In the genomic region with DNA sequence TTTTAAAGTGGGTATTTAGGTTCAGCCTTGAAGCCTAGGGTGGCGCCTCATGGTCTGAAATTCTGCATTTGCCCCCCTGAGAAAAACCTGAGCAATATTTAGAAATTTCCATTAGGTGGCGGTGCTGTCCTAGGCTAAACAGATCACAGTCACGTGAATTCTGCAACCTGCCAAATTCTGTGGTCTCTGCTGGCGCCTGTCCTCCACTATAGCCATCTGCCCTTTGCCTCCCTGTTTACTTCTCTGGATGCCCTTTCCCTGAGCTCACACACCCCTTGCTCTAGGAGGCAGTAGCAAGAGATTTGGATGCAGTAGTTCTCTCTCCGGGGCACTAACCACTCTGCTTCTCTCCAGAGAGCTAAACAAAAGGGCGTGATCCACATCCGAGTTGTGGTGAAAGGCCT, we compare ENCODE assay signal across 9 cellular contexts. TPM values are rescaled to one million over a fixed set of nuclear protein-coding genes. Genes with fewer than 3 reads are reported as not detected.
DNase-seq lines count a peak whose midpoint lies in the region; ATAC-seq, FAIRE-seq and TF ChIP-seq lines count a peak whose summit lies in the region.
"Had no signal": no experiment of that assay in that cellular context is flagged by ENCODE, and none has a peak within 500 bp of the region (broad histone marks: within the 10 kb centered on the region; RNA-seq: fewer than 3 reads in every experiment).

No MANE protein-coding gene starts in this region.

- FAIRE-seq in K562 (lab: Jason Lieb, UNC) (peak; percentile 87), islet of Langerhans (lab: Jason Lieb, UNC) (peak; percentile 76)

- no peaks in the 10 kb centered on the region for H3K27me3 ChIP-seq in K562 (ENCODE audit: control insufficient read depth in 2 of 2, insufficient read depth in 2 of 2, low read length in 2 of 2)
- no peaks in the 10 kb centered on the region for H3K27me3 ChIP-seq in tibial artery

- DNase-seq in D341Med (ENCODE audit: low spot score) (peak; percentile 77), NCI-H446 (lab: John Stamatoyannopoulos, UW) (peak; percentile 37 to 73), K562 (ENCODE audit: extremely low read depth in 1 of 4, low spot score in 3 of 4) (peak; percentile 59 to 68 (median 64)), tibial artery (no peak), CD14-positive monocyte (ENCODE audit: low spot score) (no peak)
- DNase-seq in activated naive CD4-positive, alpha-beta T cell treated with anti-CD3 and anti-CD28 coated beads, Interleukin-2, amount 50 U/mL, for 16 hours, result no peak

- H3K36me3 ChIP-seq in K562 (ENCODE audit: control insufficient read depth, insufficient read depth, low read length), result peaks cover 56% of the 10 kb centered on the region
- H3K36me3 ChIP-seq in tibial artery, result peaks cover 14 to 96% (median 48%) of the 10 kb centered on the region in 3 donors

- H3K27ac Mint-ChIP-seq in CD14-positive monocyte, result peak overlapping the region in 1 of 7 donors; percentile 77
- H3K27ac Mint-ChIP-seq: T-helper 1 cell treated with Interleukin-12 subunit alpha and Interleukin-12 subunit beta and Interleukin-4 antibody, amounts not matched to agents 30 μg/mL and 1 μg/mL, for 36 hours had no signal

- POLR2A ChIA-PET in K562 (lab: Yijun Ruan, JAX), result no interaction called here

- 57% methylated on average over 7 of the region's 7 CpGs for WGBS in K562 (ENCODE audit: insufficient coverage, low coverage, missing lambda C conversion rate)

- H3K9me3 ChIP-seq in K562 (replicated peaks; ENCODE audit: control insufficient read depth, insufficient read depth, low read depth, low read length), result no peaks in the 10 kb centered on the region
- no peaks in the 10 kb centered on the region for H3K9me3 ChIP-seq in tibial artery

- H3K27ac ChIP-seq in K562 (ENCODE audit: extremely low read depth, low read depth, low read length) (no peak overlapping the region), tibial artery (no peak overlapping the region)

- TF ChIP-seq CTCF in K562 (IDR thresholded peaks at IDR 0.05 in 2 of 3, conservative IDR thresholded peaks at IDR 0.05 in 1 of 3; ENCODE audit: insufficient read depth in 2 of 3, low read depth in 1 of 3, low read length in 3 of 3) (peak; percentile 76 to 85 (median 79)), tibial artery (IDR thresholded peaks at IDR 0.05) (peak; percentile 26 to 40), CD14-positive monocyte (IDR thresholded peaks at IDR 0.05) (no peak)

- no peaks in the 10 kb centered on the region for H3K9me1 ChIP-seq in K562 (ENCODE audit: control insufficient read depth, insufficient read depth, low read length)

- H4K20me1 ChIP-seq in K562 (replicated peaks; ENCODE audit: control insufficient read depth, insufficient read depth, low read length), result no peaks in the 10 kb centered on the region

- intact Hi-C loops in K562 (cut with micrococcal nuclease) (loop anchor here (1.0 to 2.0 kb wide), 3 partner anchors 138 to 358 kb away; no protein-coding TSS in a partner anchor), tibial artery (cut with DNase I; ENCODE audit: low total_unique reads) (loop anchor here (10.0 kb wide), 1 partner anchor 358 kb away; no protein-coding TSS in a partner anchor), CD14-positive monocyte (cut with micrococcal nuclease) (no loop called here)

- BruUV-seq in K562 (replicated peaks; lab: Mats Ljungman, UMichigan), result no TSS peak

- H3K4me3 Mint-ChIP-seq in CD14-positive monocyte, result no peak overlapping the region
- H3K4me3 Mint-ChIP-seq: T-helper 1 cell treated with Interleukin-12 subunit alpha and Interleukin-12 subunit beta and Interleukin-4 antibody, amounts not matched to agents 30 μg/mL and 1 μg/mL, for 36 hours had no signal

- no peak overlapping the region for H2AFZ ChIP-seq in K562 (ENCODE audit: low read depth, low read length)

- no peaks in the 10 kb centered on the region for H3K4me1 ChIP-seq in K562 (replicated peaks in 1 of 2; ENCODE audit: control insufficient read depth in 2 of 2, insufficient read depth in 2 of 2, low read length in 2 of 2)
- no peaks in the 10 kb centered on the region for H3K4me1 ChIP-seq in tibial artery

- H3K36me3 Mint-ChIP-seq in CD14-positive monocyte, result peaks cover 57 to 67% of the 10 kb centered on the region in 2 donors

- TF ChIP-seq RAD21 in K562 (CRISPR knock-in tag; conservative IDR thresholded peaks at IDR 0.05 in 1 of 2, IDR thresholded peaks at IDR 0.05 in 1 of 2), result peak; percentile 88 to 90

- in situ Hi-C loops in K562 (cut with MboI), result loop anchor here (5.0 to 10.0 kb wide), 2 partner anchors 141 to 348 kb away; no protein-coding TSS in a partner anchor

- H3K4me3 ChIP-seq in K562, result no peak overlapping the region
- H3K4me3 ChIP-seq in tibial artery, result no peak overlapping the region

- CTCF ChIA-PET in K562 (lab: Yijun Ruan, JAX; ENCODE audit: low intra/inter-chr PET ratio), result interaction anchor here (0.7 to 2.9 kb wide), 4 partner anchors 138 to 358 kb away, joined by 3 to 34 read pairs (median 4); a partner anchor contains a TSS

- no peaks in the 10 kb centered on the region for H3K9me3 Mint-ChIP-seq in CD14-positive monocyte
- H3K9me3 Mint-ChIP-seq: T-helper 1 cell treated with Interleukin-12 subunit alpha and Interleukin-12 subunit beta and Interleukin-4 antibody, amounts not matched to agents 30 μg/mL and 1 μg/mL, for 36 hours had no signal

- no peaks in the 10 kb centered on the region for H3K79me2 ChIP-seq in K562 (ENCODE audit: control insufficient read depth, insufficient read depth, low read length)

- no peaks in the 10 kb centered on the region for H3K27me3 Mint-ChIP-seq in CD14-positive monocyte (ENCODE audit: low read depth in 3 of 3)

- no peaks in the 10 kb centered on the region for H3K4me1 Mint-ChIP-seq in CD14-positive monocyte

- 0 out of 2 replicates have a peak, but pooled peaks have one; percentile 20 for TF ChIP-seq EP300 in K562 (IDR thresholded peaks at IDR 0.05; ENCODE audit: low read length)

- H3K4me2 ChIP-seq in K562 (ENCODE audit: insufficient read depth, low read length), result no peak overlapping the region

- H3K9ac ChIP-seq in K562 (ENCODE audit: insufficient read depth in 1 of 2, low read depth in 2 of 2, low read length in 2 of 2), result no peak overlapping the region

- TF ChIP-seq POLR2A in K562 (conservative IDR thresholded peaks at IDR 0.05), result no peak

- peak; percentile 41 for ATAC-seq in GM21786 (IDR thresholded peaks at IDR 0.05; ENCODE audit: unreplicated experiment)
- peak; percentile 89 for ATAC-seq in K562

TF ChIP-seq in K562, 482 proteins besides CTCF, POLR2A, EP300 and RAD21 (continues in another document):
- TF ChIP-seq, protein P1, sequence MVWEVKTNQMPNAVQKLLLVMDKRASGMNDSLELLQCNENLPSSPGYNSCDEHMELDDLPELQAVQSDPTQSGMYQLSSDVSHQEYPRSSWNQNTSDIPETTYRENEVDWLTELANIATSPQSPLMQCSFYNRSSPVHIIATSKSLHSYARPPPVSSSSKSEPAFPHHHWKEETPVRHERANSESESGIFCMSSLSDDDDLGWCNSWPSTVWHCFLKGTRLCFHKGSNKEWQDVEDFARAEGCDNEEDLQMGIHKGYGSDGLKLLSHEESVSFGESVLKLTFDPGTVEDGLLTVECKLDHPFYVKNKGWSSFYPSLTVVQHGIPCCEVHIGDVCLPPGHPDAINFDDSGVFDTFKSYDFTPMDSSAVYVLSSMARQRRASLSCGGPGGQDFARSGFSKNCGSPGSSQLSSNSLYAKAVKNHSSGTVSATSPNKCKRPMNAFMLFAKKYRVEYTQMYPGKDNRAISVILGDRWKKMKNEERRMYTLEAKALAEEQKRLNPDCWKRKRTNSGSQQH (CRISPR knock-in tag; IDR thresholded peaks at IDR 0.05), result 0 out of 2 replicates have a peak, but pooled peaks have one; percentile 31
- TF ChIP-seq FOSL1 (tag; conservative IDR thresholded peaks at IDR 0.05), result 0 out of 2 replicates have a peak, but pooled peaks have one; percentile 21

RNA-seq across cellular contexts. Expression of a gene that starts 9.1 kb away (rescaled TPM):
- 31.8 and 43.4 TPM in 2 replicates for total RNA-seq in K562 (2011; cell fraction: chromatin; rRNA removed; ENCODE audit: low replicate concordance)
- 23.3 and 25.0 TPM in 2 replicates for total RNA-seq in K562 (2011; cell fraction: nucleolus; rRNA removed)
- total RNA-seq in K562 (2011; cell fraction: nucleoplasm; rRNA removed), result 25.3 and 42.7 TPM in 2 replicates
- 54.9 and 75.7 TPM in 2 replicates for total RNA-seq in K562 (2014; rRNA removed)
- total RNA-seq in K562 (2014; rRNA removed; fragmentation: Illumina TruSeq; extraction: Trizol), result 40.4 and 44.8 TPM in 2 replicates
- 51.3 and 52.9 TPM in 2 replicates for total RNA-seq in K562 (2015; rRNA removed; fragmentation: Illumina TruSeq; extraction: Trizol)
- 61.1 and 72.9 TPM in 2 replicates for total RNA-seq in K562 (2021)
- 57.3 and 67.3 TPM in 2 replicates for polyA plus RNA-seq in K562 (2011; rRNA removed)
- polyA plus RNA-seq in K562 (2011; cell fraction: cytosol; rRNA removed), result 54.0 and 96.1 TPM in 2 replicates
- polyA plus RNA-seq in K562 (2011; cell fraction: nucleus; rRNA removed), result 30.1 and 33.7 TPM in 2 replicates
- polyA plus RNA-seq in K562 (2012), result 39.9 and 51.0 TPM in 2 replicates
- 53.1 and 54.1 TPM in 2 replicates for polyA plus RNA-seq in K562 (2014; fragmentation: Illumina TruSeq; extraction: Trizol)
- 10 to 100 TPM; 28.3 to 39.4 TPM for polyA plus RNA-seq in K562 (2014; fragmentation: Nextera tagmentation; extraction: Ambion mirVana)
- polyA plus RNA-seq in K562 (2014; rRNA removed), result 83.2 and 90.3 TPM in 2 replicates
- 20.8 and 28.3 TPM in 2 replicates for polyA minus RNA-seq in K562 (2011; rRNA and poly(A)+ RNA removed)
- polyA minus RNA-seq in K562 (2011; cell fraction: cytosol; rRNA and poly(A)+ RNA removed), result 21.4 and 27.4 TPM in 2 replicates
- 13.7 and 19.4 TPM in 2 replicates for polyA minus RNA-seq in K562 (2011; cell fraction: nucleus; rRNA and poly(A)+ RNA removed)
- 10 to 100 TPM; 65.2 to 70.2 TPM for polyA plus RNA-seq in CD14-positive monocyte

RNA-seq across cellular contexts. Expression of a gene that starts 9.4 kb away (rescaled TPM):
- 21.6 and 31.4 TPM in 2 replicates for total RNA-seq in K562 (2011; cell fraction: chromatin; rRNA removed; ENCODE audit: low replicate concordance)
- total RNA-seq in K562 (2011; cell fraction: nucleolus; rRNA removed), result 20.0 and 23.3 TPM in 2 replicates
- 28.5 and 34.7 TPM in 2 replicates for total RNA-seq in K562 (2011; cell fraction: nucleoplasm; rRNA removed)
- 43.0 and 44.7 TPM in 2 replicates for total RNA-seq in K562 (2014; rRNA removed)
- 49.2 and 55.0 TPM in 2 replicates for total RNA-seq in K562 (2014; rRNA removed; fragmentation: Illumina TruSeq; extraction: Trizol)
- 48.4 and 50.0 TPM in 2 replicates for total RNA-seq in K562 (2015; rRNA removed; fragmentation: Illumina TruSeq; extraction: Trizol)
- 41.2 and 41.9 TPM in 2 replicates for total RNA-seq in K562 (2021)
- 41.3 and 49.8 TPM in 2 replicates for polyA plus RNA-seq in K562 (2011; rRNA removed)
- 28.2 and 33.0 TPM in 2 replicates for polyA plus RNA-seq in K562 (2011; cell fraction: cytosol; rRNA removed)
- 30.7 and 36.3 TPM in 2 replicates for polyA plus RNA-seq in K562 (2011; cell fraction: nucleus; rRNA removed)
- polyA plus RNA-seq in K562 (2012), result 24.9 and 32.7 TPM in 2 replicates
- polyA plus RNA-seq in K562 (2014; fragmentation: Illumina TruSeq; extraction: Trizol), result 46.5 and 50.8 TPM in 2 replicates
- polyA plus RNA-seq in K562 (2014; fragmentation: Nextera tagmentation; extraction: Ambion mirVana), result 10 to 100 TPM; 66.9 to 71.2 TPM
- 72.2 and 74.6 TPM in 2 replicates for polyA plus RNA-seq in K562 (2014; rRNA removed)
- polyA minus RNA-seq in K562 (2011; rRNA and poly(A)+ RNA removed), result 15.8 and 19.1 TPM in 2 replicates
- 5.6 and 7.3 TPM in 2 replicates for polyA minus RNA-seq in K562 (2011; cell fraction: cytosol; rRNA and poly(A)+ RNA removed)
- 34.6 and 48.7 TPM in 2 replicates for polyA minus RNA-seq in K562 (2011; cell fraction: nucleus; rRNA and poly(A)+ RNA removed)
- polyA plus RNA-seq in CD14-positive monocyte, result 10 to 100 TPM; 17.0 to 20.3 TPM

Comparison
In these comparisons a context has a peak if more than half of its experiments do, and no peak if none do; other contexts are left out.
1. DNase-seq: peak in D341Med (single experiment), NCI-H446 (2 of 2) and K562 (4 of 4); none in tibial artery (0 of 2), CD14-positive monocyte (single experiment) and activated naive CD4-positive, alpha-beta T cell treated with anti-CD3 and anti-CD28 coated beads, Interleukin-2, amount 50 U/mL, for 16 hours (single experiment).
2. intact Hi-C loops: an anchor here in K562 (1.0 to 2.0 kb wide) and tibial artery (10.0 kb wide); none called in CD14-positive monocyte.